Comparison of ENCODE assay signal across 14 cellular contexts in the genomic region with DNA sequence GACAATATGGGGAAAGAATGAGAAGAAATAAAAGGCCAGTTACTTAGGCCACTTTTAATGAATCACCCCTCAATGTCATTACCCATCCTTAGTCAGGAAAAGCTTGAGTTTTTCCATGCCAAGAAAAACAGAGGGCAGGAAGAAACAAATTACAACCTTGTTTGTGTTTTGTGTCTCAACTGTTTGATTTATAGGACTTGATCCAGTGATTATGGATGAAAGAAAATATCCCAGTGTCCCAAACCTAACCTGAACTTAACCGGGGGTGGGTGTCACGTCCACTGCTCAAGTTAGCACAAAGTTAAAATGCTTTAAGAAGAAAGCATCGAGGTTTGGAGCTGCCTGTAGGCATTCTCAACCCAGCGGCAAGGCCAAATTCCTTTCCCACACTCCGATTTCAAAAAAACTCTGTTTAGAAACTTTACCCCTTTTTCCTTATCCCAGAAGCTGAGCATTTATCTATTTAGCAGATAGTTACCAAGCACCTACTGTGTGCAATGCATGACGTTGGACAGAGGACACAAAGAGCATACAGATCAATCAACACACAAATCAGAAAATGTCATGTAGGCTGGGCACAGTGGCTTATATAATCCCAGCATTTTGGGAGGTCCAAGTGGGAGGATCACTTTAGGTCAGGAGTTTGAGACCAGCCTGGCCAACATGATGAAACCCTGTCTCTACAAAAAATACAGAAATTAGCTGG. TPM values are rescaled to one million over a fixed set of nuclear protein-coding genes. Genes with fewer than 3 reads are reported as not detected.
A peak's percentile ranks its signal among the peaks of the same experiment; 100 is the strongest.
DNase-seq lines count a peak whose midpoint lies in the region; ATAC-seq, FAIRE-seq and TF ChIP-seq lines count a peak whose summit lies in the region.
"Had no signal": no experiment of that assay in that cellular context is flagged by ENCODE, and none has a peak within 500 bp of the region (broad histone marks: within the 10 kb centered on the region; RNA-seq: fewer than 3 reads in every experiment).

No MANE protein-coding gene starts in this region.

- H3K27me3 ChIP-seq in esophagus squamous epithelium (no peaks in the 10 kb centered on the region), A673 (replicated peaks; ENCODE audit: insufficient read depth, low read depth, low read length, poor library complexity) (no peaks in the 10 kb centered on the region)
- H3K27me3 ChIP-seq: gastroesophageal sphincter, spleen had no signal

- no peaks in the 10 kb centered on the region for H3K27me3 Mint-ChIP-seq in osteocyte (ENCODE audit: unreplicated experiment)

- TF ChIP-seq POLR2A in esophagus squamous epithelium (IDR thresholded peaks at IDR 0.05): no peak

- POLR2A ChIA-PET in A673 (lab: Charles Lee; ENCODE audit: low non-redundant PET): no interaction called here

- no peaks in the 10 kb centered on the region for H3K9me3 Mint-ChIP-seq in osteocyte (ENCODE audit: unreplicated experiment)

- CTCF ChIA-PET in A673 (lab: Charles Lee): no interaction called here

- H3K27ac Mint-ChIP-seq in osteocyte (ENCODE audit: unreplicated experiment): peak overlapping the region; percentile 90
- H3K27ac Mint-ChIP-seq: WTC11 had no signal

- H3K4me1 ChIP-seq in esophagus squamous epithelium (peaks cover 0 to 39% (median 25%) of the 10 kb centered on the region in 3 donors), A673 (ENCODE audit: insufficient read depth, low read length, poor library complexity, severe bottlenecking) (no peaks in the 10 kb centered on the region)

- H3K9me3 ChIP-seq in esophagus squamous epithelium (no peaks in the 10 kb centered on the region), A673 (ENCODE audit: low read depth, low read length, poor library complexity, severe bottlenecking) (no peaks in the 10 kb centered on the region)
- H3K9me3 ChIP-seq: gastroesophageal sphincter, spleen had no signal

- H3K4me3 Mint-ChIP-seq in osteocyte (ENCODE audit: unreplicated experiment): no peak overlapping the region
- H3K4me3 Mint-ChIP-seq: WTC11 had no signal

- no peaks in the 10 kb centered on the region for H3K36me3 Mint-ChIP-seq in osteocyte (ENCODE audit: unreplicated experiment)
- H3K36me3 Mint-ChIP-seq: WTC11 had no signal

- WGBS in esophagus squamous epithelium, 2 donors: 19 to 27% methylated on average over 6 of the region's 6 CpGs

- H3K27ac ChIP-seq in esophagus squamous epithelium: peak overlapping the region; percentile 25 to 54 (median 44)
- no peak overlapping the region for H3K27ac ChIP-seq in A673 (ENCODE audit: low read depth, low read length, poor library complexity, severe bottlenecking)
- H3K27ac ChIP-seq: gastroesophageal sphincter had no signal

- H3K4me1 Mint-ChIP-seq in osteocyte (ENCODE audit: unreplicated experiment): peaks cover 29% of the 10 kb centered on the region
- H3K4me1 Mint-ChIP-seq: WTC11 had no signal

- intact Hi-C loops in esophagus squamous epithelium (cut with DNase I): no loop called here
- intact Hi-C loops in A673 (cut with micrococcal nuclease; ENCODE audit: unreplicated experiment): no loop called here

- H3K4me3 ChIP-seq in esophagus squamous epithelium (no peak overlapping the region), A673 (ENCODE audit: low read depth, low read length, poor library complexity, severe bottlenecking) (no peak overlapping the region)
- H3K4me3 ChIP-seq: gastroesophageal sphincter, spleen had no signal

- H3K36me3 ChIP-seq in esophagus squamous epithelium: no peaks in the 10 kb centered on the region
- no peaks in the 10 kb centered on the region for H3K36me3 ChIP-seq in A673 (ENCODE audit: insufficient read depth, low read length, poor library complexity, severe bottlenecking)
- H3K36me3 ChIP-seq: gastroesophageal sphincter, spleen had no signal

- no peak for FAIRE-seq in GM19239 (lab: Jason Lieb, UNC)

- ATAC-seq in SK-N-SH treated with all-trans-retinoic acid at 6 μM for 48 hours (peak; percentile 85), HG03378 (IDR thresholded peaks at IDR 0.05; ENCODE audit: unreplicated experiment) (no peak)
- ATAC-seq: gastroesophageal sphincter, WTC11 had no signal

- TF ChIP-seq CTCF in esophagus squamous epithelium (IDR thresholded peaks at IDR 0.05) (no peak), osteocyte (IDR thresholded peaks at IDR 0.05) (no peak), A673 (conservative IDR thresholded peaks at IDR 0.05; ENCODE audit: low read depth, low read length) (no peak)

- peak; percentile 80 for DNase-seq in ELR (ENCODE audit: low read depth)
- no peak for DNase-seq in esophagus squamous epithelium (lab: John Stamatoyannopoulos, UW)
- peak; percentile 44 for DNase-seq in osteocyte (ENCODE audit: extremely low spot score, unreplicated experiment)
- no peak for DNase-seq in A673 (ENCODE audit: low spot score)
- no peak for DNase-seq in GM19239 (ENCODE audit: insufficient read length, low spot score)
- DNase-seq in iPS-NIHi11 (ENCODE audit: low spot score): no peak
- DNase-seq: DND-41, midbrain, NCI-H146, spleen had no signal

- no TSS peak for BruUV-seq in A673 (replicated peaks; lab: Mats Ljungman, UMichigan)

TF ChIP-seq in SK-N-SH treated with all-trans-retinoic acid at 6 μM for 48 hours, 23 proteins besides CTCF, POLR2A, EP300 and RAD21:
- TF ChIP-seq, protein P1, sequence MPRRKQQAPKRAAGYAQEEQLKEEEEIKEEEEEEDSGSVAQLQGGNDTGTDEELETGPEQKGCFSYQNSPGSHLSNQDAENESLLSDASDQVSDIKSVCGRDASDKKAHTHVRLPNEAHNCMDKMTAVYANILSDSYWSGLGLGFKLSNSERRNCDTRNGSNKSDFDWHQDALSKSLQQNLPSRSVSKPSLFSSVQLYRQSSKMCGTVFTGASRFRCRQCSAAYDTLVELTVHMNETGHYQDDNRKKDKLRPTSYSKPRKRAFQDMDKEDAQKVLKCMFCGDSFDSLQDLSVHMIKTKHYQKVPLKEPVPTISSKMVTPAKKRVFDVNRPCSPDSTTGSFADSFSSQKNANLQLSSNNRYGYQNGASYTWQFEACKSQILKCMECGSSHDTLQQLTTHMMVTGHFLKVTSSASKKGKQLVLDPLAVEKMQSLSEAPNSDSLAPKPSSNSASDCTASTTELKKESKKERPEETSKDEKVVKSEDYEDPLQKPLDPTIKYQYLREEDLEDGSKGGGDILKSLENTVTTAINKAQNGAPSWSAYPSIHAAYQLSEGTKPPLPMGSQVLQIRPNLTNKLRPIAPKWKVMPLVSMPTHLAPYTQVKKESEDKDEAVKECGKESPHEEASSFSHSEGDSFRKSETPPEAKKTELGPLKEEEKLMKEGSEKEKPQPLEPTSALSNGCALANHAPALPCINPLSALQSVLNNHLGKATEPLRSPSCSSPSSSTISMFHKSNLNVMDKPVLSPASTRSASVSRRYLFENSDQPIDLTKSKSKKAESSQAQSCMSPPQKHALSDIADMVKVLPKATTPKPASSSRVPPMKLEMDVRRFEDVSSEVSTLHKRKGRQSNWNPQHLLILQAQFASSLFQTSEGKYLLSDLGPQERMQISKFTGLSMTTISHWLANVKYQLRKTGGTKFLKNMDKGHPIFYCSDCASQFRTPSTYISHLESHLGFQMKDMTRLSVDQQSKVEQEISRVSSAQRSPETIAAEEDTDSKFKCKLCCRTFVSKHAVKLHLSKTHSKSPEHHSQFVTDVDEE (CRISPR knock-in tag; IDR thresholded peaks at IDR 0.05): no peak
- TF ChIP-seq ZC3H10 (CRISPR knock-in tag; IDR thresholded peaks at IDR 0.05): peak; percentile 76; the same call in 1 of the 2 replicates
- TF ChIP-seq, protein P2, sequence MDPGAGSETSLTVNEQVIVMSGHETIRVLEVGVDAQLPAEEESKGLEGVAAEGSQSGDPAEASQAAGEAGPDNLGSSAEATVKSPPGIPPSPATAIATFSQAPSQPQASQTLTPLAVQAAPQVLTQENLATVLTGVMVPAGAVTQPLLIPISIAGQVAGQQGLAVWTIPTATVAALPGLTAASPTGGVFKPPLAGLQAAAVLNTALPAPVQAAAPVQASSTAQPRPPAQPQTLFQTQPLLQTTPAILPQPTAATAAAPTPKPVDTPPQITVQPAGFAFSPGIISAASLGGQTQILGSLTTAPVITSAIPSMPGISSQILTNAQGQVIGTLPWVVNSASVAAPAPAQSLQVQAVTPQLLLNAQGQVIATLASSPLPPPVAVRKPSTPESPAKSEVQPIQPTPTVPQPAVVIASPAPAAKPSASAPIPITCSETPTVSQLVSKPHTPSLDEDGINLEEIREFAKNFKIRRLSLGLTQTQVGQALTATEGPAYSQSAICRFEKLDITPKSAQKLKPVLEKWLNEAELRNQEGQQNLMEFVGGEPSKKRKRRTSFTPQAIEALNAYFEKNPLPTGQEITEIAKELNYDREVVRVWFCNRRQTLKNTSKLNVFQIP (CRISPR knock-in tag; IDR thresholded peaks at IDR 0.05; ENCODE audit: borderline replicate concordance, low read depth): no peak
- TF ChIP-seq ISL1 (CRISPR knock-in tag; IDR thresholded peaks at IDR 0.05): peak; percentile 84

RNA-seq across cellular contexts. Expression of a gene that starts 14.0 kb away (rescaled TPM):
- total RNA-seq in esophagus squamous epithelium: 10 to 100 TPM; 23.7 to 45.7 (median 39.6) TPM
- 69.8 and 74.2 TPM in 2 replicates for total RNA-seq in osteocyte
- total RNA-seq in A673 (2021): 223 and 242 TPM in 2 replicates

RNA-seq across cellular contexts. Expression of a gene that starts 24.6 kb away (rescaled TPM):
- total RNA-seq in esophagus squamous epithelium (10 to 100 TPM in 3 of 4 donors, 1 to 10 TPM in 1; 9.3 to 18.9 (median 12.9) TPM), osteocyte (33.5 and 43.7 TPM in 2 replicates), A673 (2021) (42.8 and 46.1 TPM in 2 replicates)

RNA-seq across cellular contexts. Expression of a gene that starts 58.9 kb away (rescaled TPM):
- total RNA-seq in esophagus squamous epithelium (not detected), osteocyte (0.40 and 0.94 TPM in 2 replicates), A673 (2021) (1.8 TPM in 1 of 2 replicates, not detected in the other)

Comparison
In these comparisons a context has a peak if more than half of its experiments do, and no peak if none do; other contexts are left out.
1. DNase-seq: peak in ELR (single experiment) and osteocyte (single experiment); none in esophagus squamous epithelium (single experiment), A673 (single experiment), GM19239 (single experiment) and iPS-NIHi11 (single experiment).